Comparison of ENCODE assay signal across 8 cellular contexts in the genomic region with DNA sequence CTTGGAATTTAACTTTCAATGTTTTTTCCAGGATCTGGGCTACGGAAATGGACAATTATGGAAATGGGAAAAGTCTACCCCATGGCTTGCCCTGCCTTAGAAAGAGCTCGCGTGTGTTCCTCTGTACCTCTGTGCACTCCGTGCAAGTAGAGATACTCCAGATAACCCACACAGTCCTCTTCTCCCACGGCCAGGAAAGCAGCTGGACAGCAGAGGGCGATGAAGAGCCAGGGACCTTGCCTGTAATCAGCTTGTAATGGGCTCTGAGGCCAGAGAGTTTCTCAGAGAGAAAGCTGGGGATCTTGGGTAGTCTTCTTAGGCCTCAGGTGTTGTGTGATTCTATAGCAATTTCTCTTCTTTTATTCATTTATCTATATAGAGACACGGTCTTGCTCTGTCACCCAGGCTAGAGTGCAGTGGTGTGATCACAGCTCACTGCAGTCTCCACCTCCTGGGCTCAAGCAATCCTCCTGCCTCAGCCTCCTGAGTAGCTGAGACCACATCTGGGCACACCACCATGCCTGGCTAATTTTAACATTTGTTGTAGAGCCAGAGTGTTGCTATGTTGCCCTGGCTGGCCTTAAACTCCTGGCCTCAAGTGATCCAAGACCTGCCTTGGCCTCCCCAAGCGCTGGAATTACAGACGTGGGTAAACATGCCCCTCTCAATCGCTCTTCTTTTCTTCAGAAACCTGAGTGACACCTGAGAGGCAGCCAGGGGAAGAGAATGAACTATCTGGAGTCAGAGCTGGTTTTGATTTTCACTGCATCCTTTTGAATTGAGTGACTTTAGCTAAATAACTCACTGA. TPM values are rescaled to one million over a fixed set of nuclear protein-coding genes. Genes with fewer than 3 reads are reported as not detected.
A peak's percentile ranks its signal among the peaks of the same experiment; 100 is the strongest.
DNase-seq lines count a peak whose midpoint lies in the region; ATAC-seq and TF ChIP-seq lines count a peak whose summit lies in the region.

No MANE protein-coding gene starts in this region.

- H3K27ac ChIP-seq in HL-60 (replicated peaks) (no peak overlapping the region), lower lobe of right lung (no peak overlapping the region)

- POLR2A ChIA-PET in BJ (lab: Charles Lee), result no interaction called here

- H3K27me3 ChIP-seq in BJ (ENCODE audit: control insufficient read depth, insufficient read depth, low read length), result peaks cover 6% of the 10 kb centered on the region
- H3K27me3 ChIP-seq in HL-60 (ENCODE audit: insufficient read depth, poor library complexity, severe bottlenecking), result no peaks in the 10 kb centered on the region
- H3K27me3 ChIP-seq in lower lobe of right lung (ENCODE audit: low read depth), result no peaks in the 10 kb centered on the region

- peak; percentile 64 to 77 for ATAC-seq in lower lobe of right lung
- ATAC-seq in HG03439 (IDR thresholded peaks at IDR 0.05; ENCODE audit: unreplicated experiment), result no peak

- CTCF ChIA-PET in BJ (lab: Yijun Ruan, JAX), result interaction anchor here (0.7 to 13.8 kb wide), 33 partner anchors 9 to 326 kb away, joined by 3 to 318 read pairs (median 7); a partner anchor contains a TSS

- intact Hi-C loops in lower lobe of right lung (cut with DNase I), result no loop called here

- TF ChIP-seq CTCF in BJ (IDR thresholded peaks at IDR 0.05; ENCODE audit: insufficient read depth, low read depth, low read length) (peak; percentile 98), HL-60 (IDR thresholded peaks at IDR 0.05; ENCODE audit: insufficient read depth, low read length) (peak; percentile 88), lower lobe of right lung (IDR thresholded peaks at IDR 0.05) (peak; percentile 91)

- no peak overlapping the region for H3K4me3 ChIP-seq in BJ (ENCODE audit: low read depth, low read length)
- no peak overlapping the region for H3K4me3 ChIP-seq in HL-60 (replicated peaks; ENCODE audit: insufficient read depth, low read length)
- no peak overlapping the region for H3K4me3 ChIP-seq in lower lobe of right lung

- peaks cover 13% of the 10 kb centered on the region for H3K4me1 ChIP-seq in lower lobe of right lung

- no peak for DNase-seq in BJ (ENCODE audit: low read depth)
- DNase-seq in HL-60 (ENCODE audit: low read depth in 1 of 2, low spot score in 1 of 2), result peak; percentile 55 to 92
- peak; percentile 66 for DNase-seq in NCI-H748 treated with DMSO at 0.1 percent for 48 hours (lab: John Stamatoyannopoulos, UW)
- peak; percentile 85 for DNase-seq in activated CD4-positive, alpha-beta T cell treated with anti-CD3 and anti-CD28 coated beads, Interleukin-2, amount 50 U/mL, for 1 hour
- DNase-seq in dermis microvascular lymphatic vessel endothelial cell (ENCODE audit: low read depth in 2 of 2), result peak; percentile 64 to 83
- peak; percentile 86 for DNase-seq in lower lobe of right lung
- DNase-seq in stimulated activated CD8-positive, alpha-beta memory T cell treated with anti-CD3 and anti-CD28 coated beads, Interleukin-12 subunit alpha, Interleukin-12 subunit beta, amount 100 ng/mL, for 24 hours (ENCODE audit: extremely low read depth), result peak; percentile 55

- no peaks in the 10 kb centered on the region for H3K9me3 ChIP-seq in lower lobe of right lung

- H3K36me3 ChIP-seq in BJ (ENCODE audit: control insufficient read depth, insufficient read depth, low read length), result no peaks in the 10 kb centered on the region
- no peaks in the 10 kb centered on the region for H3K36me3 ChIP-seq in lower lobe of right lung

RNA-seq across cellular contexts. Expression of a gene that starts 2.3 kb away (rescaled TPM):
- polyA plus RNA-seq in BJ (2011; rRNA removed), result 7.4 and 9.2 TPM in 2 replicates
- 14.9 and 16.2 TPM in 2 replicates for polyA minus RNA-seq in BJ (2011; rRNA and poly(A)+ RNA removed)
- total RNA-seq in dermis microvascular lymphatic vessel endothelial cell (5.5 and 7.7 TPM in 2 replicates), lower lobe of right lung (23.0 TPM)

RNA-seq across cellular contexts. Expression of a gene that starts 5.5 kb away (rescaled TPM):
- 0.01 TPM in 1 of 2 replicates, not detected in the other for polyA plus RNA-seq in BJ (2011; rRNA removed)
- polyA minus RNA-seq in BJ (2011; rRNA and poly(A)+ RNA removed), result not detected in 2 replicates
- total RNA-seq in dermis microvascular lymphatic vessel endothelial cell (not detected in 2 replicates), lower lobe of right lung (0.15 TPM)

RNA-seq across cellular contexts. Expression of a gene that starts 52.3 kb away (rescaled TPM):
- 58.9 and 76.4 TPM in 2 replicates for polyA plus RNA-seq in BJ (2011; rRNA removed)
- 21.0 and 31.8 TPM in 2 replicates for polyA minus RNA-seq in BJ (2011; rRNA and poly(A)+ RNA removed)
- total RNA-seq in dermis microvascular lymphatic vessel endothelial cell (29.7 and 29.9 TPM in 2 replicates), lower lobe of right lung (26.7 TPM)
